Comparison of ENCODE assay signal across 14 cellular contexts in the genomic region with DNA sequence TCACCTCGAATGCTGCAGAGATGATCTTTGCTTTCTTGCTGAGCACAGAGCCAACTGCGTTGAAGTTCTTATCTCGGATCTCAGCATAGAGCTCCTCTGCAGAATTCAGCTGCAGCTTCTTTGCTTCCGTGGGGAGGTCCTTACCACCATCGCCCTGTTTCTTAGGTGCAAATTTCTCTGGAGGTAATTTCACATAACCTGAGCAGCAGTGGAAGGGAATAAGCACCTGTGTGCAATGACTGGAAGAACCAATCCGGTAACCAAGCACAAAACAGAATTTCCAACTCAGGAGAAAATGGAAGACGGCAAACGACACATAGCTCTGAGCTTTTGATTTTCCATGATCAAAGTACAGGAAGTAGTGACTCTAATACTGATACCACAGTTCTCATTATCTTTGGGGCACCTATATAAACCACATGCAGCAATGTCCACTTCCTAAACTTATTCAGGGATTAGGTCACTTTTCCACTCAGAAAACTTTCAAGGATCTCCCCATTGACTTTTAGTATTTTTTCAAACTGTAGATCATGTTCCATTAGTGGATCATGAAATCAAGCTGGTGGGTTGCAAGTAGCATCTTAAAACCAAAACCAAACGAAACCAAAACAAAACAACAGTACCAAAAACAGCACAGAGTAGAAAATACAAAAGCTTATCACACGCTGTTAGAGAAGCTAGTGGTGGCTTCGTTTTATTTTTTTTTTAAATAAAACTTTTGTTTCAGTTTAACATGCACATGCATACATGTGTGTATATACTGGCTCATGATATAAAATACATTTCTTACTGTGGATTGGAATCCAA. TPM values are rescaled to one million over a fixed set of nuclear protein-coding genes. Genes with fewer than 3 reads are reported as not detected.
A peak's percentile ranks its signal among the peaks of the same experiment; 100 is the strongest.
DNase-seq lines count a peak whose midpoint lies in the region; ATAC-seq and TF ChIP-seq lines count a peak whose summit lies in the region.
"Had no signal": no experiment of that assay in that cellular context is flagged by ENCODE, and none has a peak within 500 bp of the region (broad histone marks: within the 10 kb centered on the region; RNA-seq: fewer than 3 reads in every experiment).

No MANE protein-coding gene starts in this region.

- intact Hi-C loops in activated CD4-positive, alpha-beta memory T cell treated with anti-CD3 and anti-CD28 coated beads for 36 hours (cut with micrococcal nuclease), result loop anchor here (1.0 kb wide), 2 partner anchors 18 to 22 kb away; a partner anchor contains a TSS

- TF ChIP-seq CTCF in suprapubic skin (IDR thresholded peaks at IDR 0.05) (no peak), WTC11 (IDR thresholded peaks at IDR 0.05) (no peak)

- 90% methylated on average over 11 of the region's 11 CpGs for WGBS in thymus
- WGBS in suprapubic skin, result 74% methylated on average over 11 of the region's 11 CpGs

- H3K9me3 ChIP-seq in thymus (ENCODE audit: control insufficient read depth) (no peaks in the 10 kb centered on the region), suprapubic skin (no peaks in the 10 kb centered on the region)
- H3K9me3 ChIP-seq: right atrium auricular region had no signal

- no peak overlapping the region for H3K4me3 ChIP-seq in thymus (ENCODE audit: low read length)
- no peak overlapping the region for H3K4me3 ChIP-seq in suprapubic skin
- H3K4me3 ChIP-seq: dorsolateral prefrontal cortex, right atrium auricular region had no signal

- CTCF ChIA-PET in activated CD4-positive, alpha-beta memory T cell treated with anti-CD3 and anti-CD28 coated beads for 36 hours (lab: Charles Lee), result interaction anchor here (0.8 to 2.5 kb wide), 5 partner anchors 19 to 229 kb away, joined by 3 to 10 read pairs (median 7); a partner anchor contains a TSS
- CTCF ChIA-PET in WTC11 (lab: Charles Lee), result interaction anchor here (0.5 kb wide), 1 partner anchor 22 kb away, joined by 3 read pairs; no protein-coding TSS in a partner anchor

- H3K36me3 Mint-ChIP-seq in activated CD4-positive, alpha-beta memory T cell treated with anti-CD3 and anti-CD28 coated beads for 36 hours, result peaks cover 3% of the 10 kb centered on the region
- H3K36me3 Mint-ChIP-seq in central memory CD8-positive, alpha-beta T cell (ENCODE audit: insufficient read depth), result peaks cover 50% of the 10 kb centered on the region
- H3K36me3 Mint-ChIP-seq in WTC11, result peaks cover 19% of the 10 kb centered on the region

- peak; percentile 5 for DNase-seq in activated gamma-delta T cell treated with Interleukin-2 at 50 U/mL for 16 hours
- no peak for DNase-seq in activated gamma-delta T cell (lab: John Stamatoyannopoulos, UW)
- peak; percentile 42 for DNase-seq in activated CD4-positive, alpha-beta memory T cell treated with anti-CD3 and anti-CD28 coated beads for 36 hours
- no peak for DNase-seq in central memory CD8-positive, alpha-beta T cell (ENCODE audit: low spot score in 2 of 2)
- no peak for DNase-seq in suprapubic skin (ENCODE audit: low spot score in 2 of 2)
- no peak for DNase-seq in NCI-H524 (lab: John Stamatoyannopoulos, UW)
- DNase-seq in WTC11 (ENCODE audit: low spot score), result no peak
- DNase-seq: activated CD8-positive, alpha-beta memory T cell treated with anti-CD3 and anti-CD28 coated beads, Interleukin-2, amount 50 U/mL, for 48 hours; dorsolateral prefrontal cortex; GOT3; left ventricle myocardium superior; SHP77 had no signal

- no peaks in the 10 kb centered on the region for H3K9me3 Mint-ChIP-seq in activated CD4-positive, alpha-beta memory T cell treated with anti-CD3 and anti-CD28 coated beads for 36 hours
- no peaks in the 10 kb centered on the region for H3K9me3 Mint-ChIP-seq in central memory CD8-positive, alpha-beta T cell
- no peaks in the 10 kb centered on the region for H3K9me3 Mint-ChIP-seq in WTC11

- H3K4me1 ChIP-seq in thymus (ENCODE audit: control insufficient read depth, insufficient read depth, low read length), result no peaks in the 10 kb centered on the region
- H3K4me1 ChIP-seq in suprapubic skin, result no peaks in the 10 kb centered on the region
- H3K4me1 ChIP-seq: right atrium auricular region had no signal

- peak; percentile 85 for ATAC-seq in central memory CD8-positive, alpha-beta T cell (replicated peaks; ENCODE audit: extremely low read depth, poor library complexity, severe bottlenecking)
- no peak for ATAC-seq in WTC11
- ATAC-seq: left ventricle myocardium superior had no signal

- no peaks in the 10 kb centered on the region for H3K27me3 ChIP-seq in thymus (ENCODE audit: control insufficient read depth, insufficient read depth)
- H3K27me3 ChIP-seq in suprapubic skin, result no peaks in the 10 kb centered on the region
- H3K27me3 ChIP-seq: dorsolateral prefrontal cortex, right atrium auricular region had no signal

- H3K4me1 Mint-ChIP-seq in activated CD4-positive, alpha-beta memory T cell treated with anti-CD3 and anti-CD28 coated beads for 36 hours (ENCODE audit: low read depth), result peaks cover 25% of the 10 kb centered on the region
- peaks cover 16% of the 10 kb centered on the region for H3K4me1 Mint-ChIP-seq in central memory CD8-positive, alpha-beta T cell
- H3K4me1 Mint-ChIP-seq in WTC11, result no peaks in the 10 kb centered on the region

- TF ChIP-seq EP300 in suprapubic skin (IDR thresholded peaks at IDR 0.05), result no peak

- H3K36me3 ChIP-seq in thymus (ENCODE audit: control insufficient read depth, insufficient read depth), result peaks cover 30% of the 10 kb centered on the region
- peaks cover 55% of the 10 kb centered on the region for H3K36me3 ChIP-seq in suprapubic skin

- TF ChIP-seq POLR2A in suprapubic skin (IDR thresholded peaks at IDR 0.05), result no peak

- H3K27ac ChIP-seq in thymus (ENCODE audit: low read depth) (peak overlapping the region; percentile 25), suprapubic skin (no peak overlapping the region)
- H3K27ac ChIP-seq: dorsolateral prefrontal cortex, right atrium auricular region had no signal

- H3K27me3 Mint-ChIP-seq in activated CD4-positive, alpha-beta memory T cell treated with anti-CD3 and anti-CD28 coated beads for 36 hours, result no peaks in the 10 kb centered on the region
- no peaks in the 10 kb centered on the region for H3K27me3 Mint-ChIP-seq in central memory CD8-positive, alpha-beta T cell
- no peaks in the 10 kb centered on the region for H3K27me3 Mint-ChIP-seq in WTC11 (ENCODE audit: low read depth)

- H3K4me3 Mint-ChIP-seq in activated CD4-positive, alpha-beta memory T cell treated with anti-CD3 and anti-CD28 coated beads for 36 hours, result peak overlapping the region; percentile 74
- H3K4me3 Mint-ChIP-seq in central memory CD8-positive, alpha-beta T cell, result peak overlapping the region; percentile 85
- no peak overlapping the region for H3K4me3 Mint-ChIP-seq in WTC11

- POLR2A ChIA-PET in activated CD4-positive, alpha-beta memory T cell treated with anti-CD3 and anti-CD28 coated beads for 36 hours (lab: Charles Lee), result interaction anchor here (0.6 to 2.7 kb wide), 7 partner anchors 12 to 256 kb away, joined by 3 to 12 read pairs (median 5); a partner anchor contains a TSS
- POLR2A ChIA-PET in WTC11 (lab: Charles Lee), result no interaction called here

- peak overlapping the region; percentile 83 for H3K27ac Mint-ChIP-seq in activated CD4-positive, alpha-beta memory T cell treated with anti-CD3 and anti-CD28 coated beads for 36 hours
- peak overlapping the region; percentile 84 for H3K27ac Mint-ChIP-seq in central memory CD8-positive, alpha-beta T cell (ENCODE audit: low read depth)
- no peak overlapping the region for H3K27ac Mint-ChIP-seq in WTC11

TF ChIP-seq in WTC11, 78 proteins besides CTCF, POLR2A, EP300 and RAD21 (continues in another document):
- no peak for TF ChIP-seq SMAD4 (CRISPR knock-in tag; IDR thresholded peaks at IDR 0.05)
- TF ChIP-seq RORB (CRISPR knock-in tag; IDR thresholded peaks at IDR 0.05), result no peak
- TF ChIP-seq, protein P1, sequence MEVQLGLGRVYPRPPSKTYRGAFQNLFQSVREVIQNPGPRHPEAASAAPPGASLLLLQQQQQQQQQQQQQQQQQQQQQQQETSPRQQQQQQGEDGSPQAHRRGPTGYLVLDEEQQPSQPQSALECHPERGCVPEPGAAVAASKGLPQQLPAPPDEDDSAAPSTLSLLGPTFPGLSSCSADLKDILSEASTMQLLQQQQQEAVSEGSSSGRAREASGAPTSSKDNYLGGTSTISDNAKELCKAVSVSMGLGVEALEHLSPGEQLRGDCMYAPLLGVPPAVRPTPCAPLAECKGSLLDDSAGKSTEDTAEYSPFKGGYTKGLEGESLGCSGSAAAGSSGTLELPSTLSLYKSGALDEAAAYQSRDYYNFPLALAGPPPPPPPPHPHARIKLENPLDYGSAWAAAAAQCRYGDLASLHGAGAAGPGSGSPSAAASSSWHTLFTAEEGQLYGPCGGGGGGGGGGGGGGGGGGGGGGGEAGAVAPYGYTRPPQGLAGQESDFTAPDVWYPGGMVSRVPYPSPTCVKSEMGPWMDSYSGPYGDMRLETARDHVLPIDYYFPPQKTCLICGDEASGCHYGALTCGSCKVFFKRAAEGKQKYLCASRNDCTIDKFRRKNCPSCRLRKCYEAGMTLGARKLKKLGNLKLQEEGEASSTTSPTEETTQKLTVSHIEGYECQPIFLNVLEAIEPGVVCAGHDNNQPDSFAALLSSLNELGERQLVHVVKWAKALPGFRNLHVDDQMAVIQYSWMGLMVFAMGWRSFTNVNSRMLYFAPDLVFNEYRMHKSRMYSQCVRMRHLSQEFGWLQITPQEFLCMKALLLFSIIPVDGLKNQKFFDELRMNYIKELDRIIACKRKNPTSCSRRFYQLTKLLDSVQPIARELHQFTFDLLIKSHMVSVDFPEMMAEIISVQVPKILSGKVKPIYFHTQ (CRISPR knock-in tag; IDR thresholded peaks at IDR 0.05), result no peak
- no peak for TF ChIP-seq GABPB1 (CRISPR knock-in tag; IDR thresholded peaks at IDR 0.05)

RNA-seq across cellular contexts. Expression of a gene that starts 18.9 kb away (rescaled TPM):
- 10 to 100 TPM; 51.8 to 52.0 TPM for total RNA-seq in activated CD4-positive, alpha-beta memory T cell treated with anti-CD3 and anti-CD28 coated beads for 36 hours
- polyA plus RNA-seq in thymus, result 62.5 TPM
- total RNA-seq in suprapubic skin (10 to 100 TPM; 33.3 to 58.3 (median 53.3) TPM), WTC11 (2021) (57.3 to 62.4 TPM (median 61.7 TPM) in 3 replicates)

RNA-seq across cellular contexts. Expression of a gene that starts 21.5 kb away (rescaled TPM):
- total RNA-seq in activated CD4-positive, alpha-beta memory T cell treated with anti-CD3 and anti-CD28 coated beads for 36 hours, result 10 to 100 TPM; 24.2 to 24.6 TPM
- 15.8 TPM for polyA plus RNA-seq in thymus
- total RNA-seq in suprapubic skin (10 to 100 TPM; 13.6 to 19.4 (median 15.1) TPM), WTC11 (2021) (34.1 to 37.6 TPM (median 35.3 TPM) in 3 replicates)

RNA-seq across cellular contexts. Expression of a gene that starts 41.3 kb away (rescaled TPM):
- 1 to 10 TPM; 2.3 to 3.6 TPM for total RNA-seq in activated CD4-positive, alpha-beta memory T cell treated with anti-CD3 and anti-CD28 coated beads for 36 hours
- 0.52 TPM for polyA plus RNA-seq in thymus
- 10 to 100 TPM in 1 of 4 donors, 1 to 10 TPM in 3; 3.3 to 12.9 (median 5.6) TPM for total RNA-seq in suprapubic skin
- total RNA-seq in WTC11 (2021), result 1.6 to 2.0 TPM (median 1.6 TPM) in 3 replicates
- total RNA-seq: left ventricle myocardium superior, right atrium auricular region had no signal

Comparison
In these comparisons a context has a peak if more than half of its experiments do, and no peak if none do; other contexts are left out.
1. DNase-seq: peak in activated gamma-delta T cell treated with Interleukin-2 at 50 U/mL for 16 hours (single experiment) and activated CD4-positive, alpha-beta memory T cell treated with anti-CD3 and anti-CD28 coated beads for 36 hours (single experiment); none in activated gamma-delta T cell (single experiment), central memory CD8-positive, alpha-beta T cell (0 of 2), suprapubic skin (0 of 2), NCI-H524 (0 of 2) and WTC11 (single experiment).